14 cellular contexts compared by ENCODE assay signal in the genomic region with DNA sequence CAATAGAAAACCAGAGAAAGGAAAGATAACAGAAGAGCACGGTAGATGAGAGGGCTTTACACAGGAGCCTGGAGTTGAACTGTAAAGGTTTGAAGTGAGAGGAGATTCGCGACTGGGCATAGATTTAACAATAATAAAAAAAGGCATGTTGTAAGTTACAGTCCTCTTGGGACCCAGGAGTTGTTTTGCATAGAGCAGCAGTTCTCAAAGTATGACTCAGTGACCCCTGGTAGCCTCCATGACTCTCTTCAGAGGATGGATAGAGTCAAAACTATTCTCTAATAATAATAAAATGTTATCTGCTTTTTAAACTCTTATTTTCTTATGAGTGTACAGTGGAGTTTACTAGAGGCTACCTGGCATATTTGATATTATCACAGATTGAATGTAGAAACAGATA.
"Had no signal": no experiment of that assay in that cellular context is flagged by ENCODE, and none has a peak within 500 bp of the region (broad histone marks: within the 10 kb centered on the region; RNA-seq: fewer than 3 reads in every experiment).

No MANE protein-coding gene starts in this region.

- DNase-seq: activated CD4-positive, alpha-beta T cell treated with anti-CD3 and anti-CD28 coated beads for 48 hours; activated CD4-positive, CD25-positive, alpha-beta regulatory T cell; effector CD4-positive, alpha-beta T cell; islet precursor cell; lower lobe of right lung; right lobe of liver; spleen; stimulated activated CD4-positive, alpha-beta T cell treated with anti-CD3 and anti-CD28 coated beads, Interleukin-4, amount 100 ng/mL, for 4 hours; stimulated activated naive B cell treated with anti-CD40 and anti-IgM and Interleukin-4, amounts not matched to agents 10 μg/mL and 1 μg/mL and 100 μg/mL, for 72 hours; thyroid gland had no signal

- H3K36me3 Mint-ChIP-seq: activated naive CD8-positive, alpha-beta T cell; natural killer cell treated with Interleukin-12 subunit alpha and Interleukin-12 subunit beta and Interleukin-15 and Interleukin-18, amount 100 ng/mL, for 72 hours; stimulated activated naive B cell treated with anti-CD40 and anti-IgM and Interleukin-4, amounts not matched to agents 10 μg/mL and 1 μg/mL and 100 μg/mL, for 72 hours had no signal

- ATAC-seq: esophagus mucosa; lower lobe of right lung; natural killer cell treated with Interleukin-12 subunit alpha and Interleukin-12 subunit beta and Interleukin-15 and Interleukin-18, amount 100 ng/mL, for 72 hours; right lobe of liver; stimulated activated naive B cell treated with anti-CD40 and anti-IgM and Interleukin-4, amounts not matched to agents 10 μg/mL and 1 μg/mL and 100 μg/mL, for 72 hours had no signal

- H3K27ac Mint-ChIP-seq: activated naive CD8-positive, alpha-beta T cell; natural killer cell treated with Interleukin-12 subunit alpha and Interleukin-12 subunit beta and Interleukin-15 and Interleukin-18, amount 100 ng/mL, for 72 hours; stimulated activated naive B cell treated with anti-CD40 and anti-IgM and Interleukin-4, amounts not matched to agents 10 μg/mL and 1 μg/mL and 100 μg/mL, for 72 hours had no signal

- H3K4me1 Mint-ChIP-seq: stimulated activated naive B cell treated with anti-CD40 and anti-IgM and Interleukin-4, amounts not matched to agents 10 μg/mL and 1 μg/mL and 100 μg/mL, for 72 hours had no signal

- H3K4me3 ChIP-seq: hepatocyte, lower lobe of right lung, right lobe of liver, spleen, thyroid gland had no signal

- H3K9me3 Mint-ChIP-seq: stimulated activated naive B cell treated with anti-CD40 and anti-IgM and Interleukin-4, amounts not matched to agents 10 μg/mL and 1 μg/mL and 100 μg/mL, for 72 hours had no signal

- H3K4me3 Mint-ChIP-seq: activated naive CD8-positive, alpha-beta T cell; natural killer cell treated with Interleukin-12 subunit alpha and Interleukin-12 subunit beta and Interleukin-15 and Interleukin-18, amount 100 ng/mL, for 72 hours; stimulated activated naive B cell treated with anti-CD40 and anti-IgM and Interleukin-4, amounts not matched to agents 10 μg/mL and 1 μg/mL and 100 μg/mL, for 72 hours had no signal
